Comparison of ENCODE assay signal across 2 cellular contexts in the genomic region with DNA sequence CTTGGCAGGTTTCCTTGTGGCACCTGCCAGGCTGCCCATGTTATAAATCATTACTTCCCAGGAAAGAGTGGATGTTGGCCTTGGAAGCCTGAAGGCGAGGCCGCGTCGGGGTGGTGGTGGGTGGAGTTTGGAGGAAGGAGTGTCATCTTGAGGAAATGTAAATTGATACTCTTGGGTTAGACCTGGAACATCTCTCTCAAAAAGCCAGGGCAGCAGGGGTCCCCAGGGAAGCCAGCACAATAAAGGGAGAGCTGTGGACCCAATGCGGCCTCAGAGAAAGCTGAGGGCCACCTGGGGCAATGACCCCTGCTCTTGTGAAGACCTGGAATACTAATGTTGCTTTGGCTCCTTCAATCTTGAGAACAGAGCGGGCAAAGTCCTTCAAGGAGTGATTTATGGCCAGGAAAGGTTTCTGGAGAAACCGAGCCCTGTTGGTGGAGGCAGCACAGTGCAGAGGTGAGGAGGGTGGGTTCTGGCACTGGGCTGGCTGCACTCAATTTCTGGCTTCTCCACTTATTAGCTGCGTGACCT.
TF ChIP-seq lines count a peak whose summit lies in the region.

No MANE protein-coding gene starts in this region.

TF ChIP-seq in Ishikawa, 13 proteins besides CTCF, POLR2A, EP300 and RAD21:
- TF ChIP-seq NFIC (IDR thresholded peaks at IDR 0.05), result peak; percentile 46
- TF ChIP-seq ZBTB7A (IDR thresholded peaks at IDR 0.05; ENCODE audit: low read depth), result no peak

TF ChIP-seq in H1, 55 proteins besides CTCF, POLR2A, EP300 and RAD21:
- TF ChIP-seq CHD1 (IDR thresholded peaks at IDR 0.05; ENCODE audit: low read depth, low read length), result no peak
